ENCODE assay signal across 12 cellular contexts in the genomic region with DNA sequence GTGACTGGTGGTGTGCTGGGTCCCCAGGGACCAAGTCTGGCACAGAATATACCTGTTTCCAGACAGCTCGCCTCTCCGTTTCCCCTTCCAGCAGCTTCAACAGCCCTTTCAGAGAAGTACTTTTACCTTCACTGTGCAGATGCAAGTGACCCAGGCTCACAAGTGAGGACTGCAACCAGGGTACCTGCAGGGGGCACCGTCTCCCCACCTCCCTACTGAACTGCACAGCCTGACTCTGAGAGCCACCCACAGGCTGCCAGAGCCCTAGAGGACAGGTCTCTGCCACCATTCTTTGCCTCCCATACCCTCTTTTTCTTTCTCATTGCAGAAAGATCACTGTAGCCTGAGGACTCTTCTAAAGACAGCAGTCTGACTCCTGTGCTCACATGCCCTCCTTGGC. TPM values are rescaled to one million over a fixed set of nuclear protein-coding genes. Genes with fewer than 3 reads are reported as not detected.
DNase-seq lines count a peak whose midpoint lies in the region; ATAC-seq and TF ChIP-seq lines count a peak whose summit lies in the region.
"Had no signal": no experiment of that assay in that cellular context is flagged by ENCODE, and none has a peak within 500 bp of the region (broad histone marks: within the 10 kb centered on the region; RNA-seq: fewer than 3 reads in every experiment).

No MANE protein-coding gene starts in this region.

- no peaks in the 10 kb centered on the region for H3K36me3 Mint-ChIP-seq in activated CD4-positive, alpha-beta memory T cell treated with anti-CD3 and anti-CD28 coated beads for 36 hours
- H3K36me3 Mint-ChIP-seq in activated CD4-positive, alpha-beta memory T cell treated with anti-CD3 and anti-CD28 coated beads, Interleukin-2, amount 10 ng/mL, durations not matched to agents 7 days and 5 days (ENCODE audit: low read depth): no peaks in the 10 kb centered on the region

- CTCF ChIA-PET in activated CD4-positive, alpha-beta memory T cell treated with anti-CD3 and anti-CD28 coated beads for 36 hours (lab: Charles Lee): no interaction called here
- CTCF ChIA-PET in activated CD4-positive, alpha-beta memory T cell treated with anti-CD3 and anti-CD28 coated beads, Interleukin-2, amount 10 ng/mL, durations not matched to agents 7 days and 5 days (lab: Charles Lee): no interaction called here

- H3K9me3 ChIP-seq in right cardiac atrium (ENCODE audit: control insufficient read depth, low read length): no peaks in the 10 kb centered on the region
- H3K9me3 ChIP-seq: right lobe of liver, suprapubic skin had no signal

- POLR2A ChIA-PET in activated CD4-positive, alpha-beta memory T cell treated with anti-CD3 and anti-CD28 coated beads for 36 hours (lab: Charles Lee): no interaction called here
- POLR2A ChIA-PET in activated CD4-positive, alpha-beta memory T cell treated with anti-CD3 and anti-CD28 coated beads, Interleukin-2, amount 10 ng/mL, durations not matched to agents 7 days and 5 days (lab: Charles Lee): no interaction called here

- 60% methylated on average over 3 of the region's 3 CpGs for WGBS in right cardiac atrium

- H3K4me3 Mint-ChIP-seq in activated CD4-positive, alpha-beta memory T cell treated with anti-CD3 and anti-CD28 coated beads for 36 hours: no peak overlapping the region
- no peak overlapping the region for H3K4me3 Mint-ChIP-seq in activated CD4-positive, alpha-beta memory T cell treated with anti-CD3 and anti-CD28 coated beads, Interleukin-2, amount 10 ng/mL, durations not matched to agents 7 days and 5 days
- no peak overlapping the region for H3K4me3 Mint-ChIP-seq in stimulated activated naive CD8-positive, alpha-beta T cell treated with anti-CD3 and anti-CD28 coated beads, Interleukin-15, amount 100 ng/mL, for 72 hours

- H3K4me3 ChIP-seq in choroid plexus epithelial cell (ENCODE audit: low read depth, low read length): no peak overlapping the region
- no peak overlapping the region for H3K4me3 ChIP-seq in right cardiac atrium (ENCODE audit: low read length)
- H3K4me3 ChIP-seq: right lobe of liver, suprapubic skin had no signal

- intact Hi-C loops in activated CD4-positive, alpha-beta memory T cell treated with anti-CD3 and anti-CD28 coated beads for 36 hours (cut with micrococcal nuclease): no loop called here
- intact Hi-C loops in right cardiac atrium (cut with DNase I): no loop called here

- peak; percentile 35 for ATAC-seq in stimulated activated naive CD8-positive, alpha-beta T cell treated with anti-CD3 and anti-CD28 coated beads, Interleukin-15, amount 100 ng/mL, for 72 hours
- ATAC-seq in GM18873 (IDR thresholded peaks at IDR 0.05; ENCODE audit: low FRiP score, unreplicated experiment) (no peak), right cardiac atrium (no peak)

- H3K4me1 Mint-ChIP-seq in activated CD4-positive, alpha-beta memory T cell treated with anti-CD3 and anti-CD28 coated beads for 36 hours (ENCODE audit: low read depth): no peaks in the 10 kb centered on the region
- no peaks in the 10 kb centered on the region for H3K4me1 Mint-ChIP-seq in activated CD4-positive, alpha-beta memory T cell treated with anti-CD3 and anti-CD28 coated beads, Interleukin-2, amount 10 ng/mL, durations not matched to agents 7 days and 5 days
- no peaks in the 10 kb centered on the region for H3K4me1 Mint-ChIP-seq in stimulated activated naive CD8-positive, alpha-beta T cell treated with anti-CD3 and anti-CD28 coated beads, Interleukin-15, amount 100 ng/mL, for 72 hours

- peak; percentile 27 for DNase-seq in activated CD4-positive, alpha-beta memory T cell treated with anti-CD3 and anti-CD28 coated beads for 36 hours
- DNase-seq in activated CD4-positive, alpha-beta memory T cell treated with anti-CD3 and anti-CD28 coated beads, Interleukin-2, amount 10 ng/mL, durations not matched to agents 7 days and 5 days: no peak
- DNase-seq in Kasumi-1 (lab: John Stamatoyannopoulos, UW) (peak; percentile 15 to 17), choroid plexus epithelial cell (ENCODE audit: low read depth) (peak; percentile 13), right cardiac atrium (no peak), hippocampal formation (lab: John Stamatoyannopoulos, UW) (no peak)
- no peak for DNase-seq in stimulated activated naive CD8-positive, alpha-beta T cell treated with anti-CD3 and anti-CD28 coated beads, Interleukin-15, amount 100 ng/mL, for 72 hours
- DNase-seq: DMS153, NCI-H1092, right lobe of liver had no signal

- H3K27me3 ChIP-seq in right cardiac atrium (ENCODE audit: control insufficient read depth, insufficient read depth): no peaks in the 10 kb centered on the region
- H3K27me3 ChIP-seq: right lobe of liver, suprapubic skin had no signal

- no peak overlapping the region for H3K27ac ChIP-seq in right cardiac atrium (ENCODE audit: low read length)
- H3K27ac ChIP-seq: right lobe of liver, suprapubic skin had no signal

- peaks cover 5% of the 10 kb centered on the region for H3K4me1 ChIP-seq in right cardiac atrium (ENCODE audit: control insufficient read depth, insufficient read depth, low read length)
- H3K4me1 ChIP-seq: right lobe of liver, suprapubic skin had no signal

- H3K9me3 Mint-ChIP-seq in activated CD4-positive, alpha-beta memory T cell treated with anti-CD3 and anti-CD28 coated beads for 36 hours: no peaks in the 10 kb centered on the region
- no peaks in the 10 kb centered on the region for H3K9me3 Mint-ChIP-seq in activated CD4-positive, alpha-beta memory T cell treated with anti-CD3 and anti-CD28 coated beads, Interleukin-2, amount 10 ng/mL, durations not matched to agents 7 days and 5 days
- no peaks in the 10 kb centered on the region for H3K9me3 Mint-ChIP-seq in stimulated activated naive CD8-positive, alpha-beta T cell treated with anti-CD3 and anti-CD28 coated beads, Interleukin-15, amount 100 ng/mL, for 72 hours

- H3K27ac Mint-ChIP-seq in activated CD4-positive, alpha-beta memory T cell treated with anti-CD3 and anti-CD28 coated beads for 36 hours: no peak overlapping the region
- no peak overlapping the region for H3K27ac Mint-ChIP-seq in activated CD4-positive, alpha-beta memory T cell treated with anti-CD3 and anti-CD28 coated beads, Interleukin-2, amount 10 ng/mL, durations not matched to agents 7 days and 5 days
- no peak overlapping the region for H3K27ac Mint-ChIP-seq in stimulated activated naive CD8-positive, alpha-beta T cell treated with anti-CD3 and anti-CD28 coated beads, Interleukin-15, amount 100 ng/mL, for 72 hours

- H3K27me3 Mint-ChIP-seq in activated CD4-positive, alpha-beta memory T cell treated with anti-CD3 and anti-CD28 coated beads for 36 hours: peaks cover 30% of the 10 kb centered on the region
- H3K27me3 Mint-ChIP-seq in activated CD4-positive, alpha-beta memory T cell treated with anti-CD3 and anti-CD28 coated beads, Interleukin-2, amount 10 ng/mL, durations not matched to agents 7 days and 5 days: peaks cover 24% of the 10 kb centered on the region
- peaks cover 56% of the 10 kb centered on the region for H3K27me3 Mint-ChIP-seq in stimulated activated naive CD8-positive, alpha-beta T cell treated with anti-CD3 and anti-CD28 coated beads, Interleukin-15, amount 100 ng/mL, for 72 hours

- TF ChIP-seq CTCF in choroid plexus epithelial cell (conservative IDR thresholded peaks at IDR 0.05; ENCODE audit: low read depth, low read length): peak; percentile 40

RNA-seq across cellular contexts. Expression of a gene that starts 15.4 kb away (rescaled TPM):
- 100 to 1,000 TPM; 123 to 136 TPM for total RNA-seq in activated CD4-positive, alpha-beta memory T cell treated with anti-CD3 and anti-CD28 coated beads for 36 hours
- total RNA-seq in activated CD4-positive, alpha-beta memory T cell treated with anti-CD3 and anti-CD28 coated beads, Interleukin-2, amount 10 ng/mL, durations not matched to agents 7 days and 5 days: not detected
- not detected for total RNA-seq in right cardiac atrium
- not detected for polyA plus RNA-seq in right cardiac atrium
- total RNA-seq: right lobe of liver, suprapubic skin had no signal

RNA-seq across cellular contexts. Expression of a gene that starts 45.8 kb away (rescaled TPM):
- not detected for total RNA-seq in activated CD4-positive, alpha-beta memory T cell treated with anti-CD3 and anti-CD28 coated beads for 36 hours
- total RNA-seq in activated CD4-positive, alpha-beta memory T cell treated with anti-CD3 and anti-CD28 coated beads, Interleukin-2, amount 10 ng/mL, durations not matched to agents 7 days and 5 days: not detected
- not detected for total RNA-seq in right cardiac atrium
- polyA plus RNA-seq in right cardiac atrium: 0.25 TPM

Comparison
In these comparisons a context has a peak if more than half of its experiments do, and no peak if none do; other contexts are left out.
1. DNase-seq: peak in activated CD4-positive, alpha-beta memory T cell treated with anti-CD3 and anti-CD28 coated beads for 36 hours (single experiment), Kasumi-1 (2 of 2) and choroid plexus epithelial cell (single experiment); none in activated CD4-positive, alpha-beta memory T cell treated with anti-CD3 and anti-CD28 coated beads, Interleukin-2, amount 10 ng/mL, durations not matched to agents 7 days and 5 days (single experiment), stimulated activated naive CD8-positive, alpha-beta T cell treated with anti-CD3 and anti-CD28 coated beads, Interleukin-15, amount 100 ng/mL, for 72 hours (0 of 2), right cardiac atrium (0 of 3) and hippocampal formation (0 of 2).
2. RNA of a gene that starts 15.4 kb away (total RNA-seq): 123 to 136 TPM in activated CD4-positive, alpha-beta memory T cell treated with anti-CD3 and anti-CD28 coated beads for 36 hours; not detected in activated CD4-positive, alpha-beta memory T cell treated with anti-CD3 and anti-CD28 coated beads, Interleukin-2, amount 10 ng/mL, durations not matched to agents 7 days and 5 days and not detected in right cardiac atrium; every median in the first group is over 10 times any median in the second.